Comparison of ENCODE assay signal across 20 cellular contexts in genomic region chrX:29397506-29397905, GRCh38.
DNase-seq lines count a peak whose midpoint lies in the region; ATAC-seq lines count a peak whose summit lies in the region.
"Had no signal": no experiment of that assay in that cellular context is flagged by ENCODE, and none has a peak within 500 bp of the region (broad histone marks: within the 10 kb centered on the region; RNA-seq: fewer than 3 reads in every experiment).

No MANE protein-coding gene starts in this region.

- no peaks in the 10 kb centered on the region for H3K27me3 ChIP-seq in GM23248 (replicated peaks; ENCODE audit: insufficient read depth)
- H3K27me3 ChIP-seq: BLaER1 treated with 17β-estradiol and CSF1 and Interleukin-3, amounts not matched to agents 10 nM and 100 nM; cardiac muscle cell; left lung had no signal

- no peak overlapping the region for H3K9ac ChIP-seq in GM23248
- H3K9ac ChIP-seq: BLaER1 treated with 17β-estradiol and CSF1 and Interleukin-3, amounts not matched to agents 10 nM and 100 nM had no signal

- in situ Hi-C loops in GM23248 (cut with MboI) = no loop called here

- DNase-seq in GM23248 = peak; percentile 1
- peak; percentile 82 for DNase-seq in astrocyte of the hippocampus (ENCODE audit: low read depth, low spot score)
- peak; percentile 0 for DNase-seq in glomerular visceral epithelial cell (ENCODE audit: extremely low spot score)
- no peak for DNase-seq in left colon
- no peak for DNase-seq in stimulated activated CD4-positive, alpha-beta T cell treated with anti-CD3 and anti-CD28 coated beads, Interleukin-2, amount 100 ng/mL, for 48 hours
- DNase-seq in activated CD8-positive, alpha-beta memory T cell treated with anti-CD3 and anti-CD28 coated beads, Interleukin-2, amount 50 U/mL, for 4 hours = no peak
- DNase-seq: activated CD4-positive, alpha-beta T cell treated with anti-CD3 and anti-CD28 coated beads for 48 hours; activated effector memory CD4-positive, alpha-beta T cell treated with Interleukin-2 at 50 U/mL for 16 hours; left lung; NCI-H1694; NCI-H69; SHP77 treated with DMSO at 0.1 percent for 48 hours; stimulated activated CD4-positive, alpha-beta T cell treated with anti-CD3 and anti-CD28 coated beads, Interleukin-4, amount 100 ng/mL, for 1 hour; trophoblast cell had no signal

- no peaks in the 10 kb centered on the region for H3K79me2 ChIP-seq in GM23248 (ENCODE audit: insufficient read depth)

- H3K36me3 ChIP-seq in GM23248 (ENCODE audit: low read depth) = no peaks in the 10 kb centered on the region
- H3K36me3 ChIP-seq: BLaER1 treated with 17β-estradiol and CSF1 and Interleukin-3, amounts not matched to agents 10 nM and 100 nM; cardiac muscle cell; left lung had no signal

- H4K20me1 ChIP-seq in GM23248 (ENCODE audit: insufficient read depth) = no peaks in the 10 kb centered on the region
- H4K20me1 ChIP-seq: BLaER1 treated with 17β-estradiol and CSF1 and Interleukin-3, amounts not matched to agents 10 nM and 100 nM had no signal

- no peaks in the 10 kb centered on the region for H3F3A ChIP-seq in GM23248 (ENCODE audit: insufficient read depth)

- H3K4me1 ChIP-seq in GM23248 (ENCODE audit: insufficient read depth) = no peaks in the 10 kb centered on the region
- H3K4me1 ChIP-seq: BLaER1 treated with 17β-estradiol and CSF1 and Interleukin-3, amounts not matched to agents 10 nM and 100 nM; left lung had no signal

- H3K9me3 ChIP-seq in GM23248 (ENCODE audit: low read depth) = no peaks in the 10 kb centered on the region
- H3K9me3 ChIP-seq: left lung had no signal

- H2AFZ ChIP-seq in GM23248 = no peak overlapping the region
- H2AFZ ChIP-seq: GM23338 had no signal

- no peak for ATAC-seq in GM19452 (IDR thresholded peaks at IDR 0.05; ENCODE audit: unreplicated experiment)
- ATAC-seq in left colon = no peak
- ATAC-seq: GM23338, K562, left lung had no signal

- H3K9me2 ChIP-seq in GM23248 (ENCODE audit: insufficient read depth) = no peaks in the 10 kb centered on the region

- no peak overlapping the region for H3K27ac ChIP-seq in GM23248
- H3K27ac ChIP-seq: BLaER1 treated with 17β-estradiol and CSF1 and Interleukin-3, amounts not matched to agents 10 nM and 100 nM; cardiac muscle cell; left lung had no signal

- no peak overlapping the region for H3K4me3 ChIP-seq in GM23248
- H3K4me3 ChIP-seq: BLaER1 treated with 17β-estradiol and CSF1 and Interleukin-3, amounts not matched to agents 10 nM and 100 nM; cardiac muscle cell; GM23338; K562; left lung; smooth muscle cell had no signal

- intact Hi-C loops in left colon (cut with DNase I, micrococcal nuclease) = no loop called here

- no peak overlapping the region for H3K4me2 ChIP-seq in GM23248 (ENCODE audit: unreplicated experiment)
- H3K4me2 ChIP-seq: BLaER1 treated with 17β-estradiol and CSF1 and Interleukin-3, amounts not matched to agents 10 nM and 100 nM; GM23338; smooth muscle cell had no signal

Comparison
In these comparisons a context has a peak if more than half of its experiments do, and no peak if none do; other contexts are left out.
1. DNase-seq: peak in GM23248 (single experiment), astrocyte of the hippocampus (single experiment) and glomerular visceral epithelial cell (single experiment); none in left colon (0 of 2), stimulated activated CD4-positive, alpha-beta T cell treated with anti-CD3 and anti-CD28 coated beads, Interleukin-2, amount 100 ng/mL, for 48 hours (0 of 2) and activated CD8-positive, alpha-beta memory T cell treated with anti-CD3 and anti-CD28 coated beads, Interleukin-2, amount 50 U/mL, for 4 hours (single experiment).